In the genomic region with DNA sequence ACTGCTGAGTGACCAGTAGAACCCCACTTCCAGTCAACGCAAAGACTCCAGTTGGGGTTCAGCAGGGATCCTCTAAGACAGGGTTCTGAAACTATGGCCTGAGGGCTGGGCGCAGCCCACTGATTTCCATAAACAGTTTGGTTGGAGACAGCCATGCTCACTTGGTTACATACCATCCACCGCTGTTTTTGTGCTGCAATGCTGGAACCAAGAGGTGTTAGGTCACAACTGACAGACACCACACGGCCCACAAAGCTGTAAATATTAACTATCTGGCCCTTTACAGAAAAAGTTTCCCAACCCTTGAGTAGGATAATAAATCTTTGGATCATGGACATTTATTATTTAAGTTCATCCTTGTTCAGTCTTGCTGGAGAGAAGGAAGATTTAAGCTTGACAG, we compare ENCODE assay signal across 12 cellular contexts. TPM values are rescaled to one million over a fixed set of nuclear protein-coding genes. Genes with fewer than 3 reads are reported as not detected.
DNase-seq lines count a peak whose midpoint lies in the region; ATAC-seq and TF ChIP-seq lines count a peak whose summit lies in the region.
"Had no signal": no experiment of that assay in that cellular context is flagged by ENCODE, and none has a peak within 500 bp of the region (broad histone marks: within the 10 kb centered on the region; RNA-seq: fewer than 3 reads in every experiment).

No MANE protein-coding gene starts in this region.

- 57 to 82% methylated on average over 1 to 3 of the region's 4 CpGs for WGBS in gastroesophageal sphincter (ENCODE audit: low coverage in 1 of 2), 2 donors

- DNase-seq in left kidney (ENCODE audit: low read depth, low spot score) (peak; percentile 80), AG20443 (ENCODE audit: low spot score) (no peak), medulla oblongata (ENCODE audit: extremely low spot score) (no peak), DMS114 treated with DMSO at 0.1 percent for 48 hours (lab: John Stamatoyannopoulos, UW; ENCODE audit: unreplicated experiment) (no peak)
- DNase-seq: Kasumi-1, NCI-H510A, posterior cingulate gyrus had no signal

- no peaks in the 10 kb centered on the region for H3K9me3 ChIP-seq in gastroesophageal sphincter

- no peak for TF ChIP-seq CTCF in gastroesophageal sphincter (IDR thresholded peaks at IDR 0.05)

- H3K36me3 ChIP-seq in gastroesophageal sphincter = no peaks in the 10 kb centered on the region
- H3K36me3 ChIP-seq: cardiac muscle cell had no signal

- H3K4me1 ChIP-seq in gastroesophageal sphincter = no peaks in the 10 kb centered on the region

- ATAC-seq in GM19395 (IDR thresholded peaks at IDR 0.05; ENCODE audit: unreplicated experiment) = peak; percentile 32
- peak; percentile 38 for ATAC-seq in HG03280 (IDR thresholded peaks at IDR 0.05; ENCODE audit: unreplicated experiment)
- ATAC-seq in gastroesophageal sphincter = no peak

- TF ChIP-seq POLR2A in GM15510 (IDR thresholded peaks at IDR 0.05; ENCODE audit: borderline replicate concordance, extremely low read depth, insufficient read length) (peak; percentile 26), gastroesophageal sphincter (IDR thresholded peaks at IDR 0.05) (no peak)

- no peak overlapping the region for H3K4me3 ChIP-seq in gastroesophageal sphincter
- H3K4me3 ChIP-seq: cardiac muscle cell had no signal

- H3K27me3 ChIP-seq in gastroesophageal sphincter = no peaks in the 10 kb centered on the region
- H3K27me3 ChIP-seq: cardiac muscle cell had no signal

- no peak for TF ChIP-seq EP300 in gastroesophageal sphincter (IDR thresholded peaks at IDR 0.05)

- H3K27ac ChIP-seq in gastroesophageal sphincter = no peak overlapping the region
- H3K27ac ChIP-seq: cardiac muscle cell had no signal

RNA-seq across cellular contexts. Expression of a gene that starts 8.4 kb away (rescaled TPM):
- total RNA-seq in gastroesophageal sphincter = 1 to 10 TPM in 1 of 4 donors, under 1 TPM in 3; 0.66 to 2.8 (median 0.87) TPM
